ENCODE assay signal across 23 cellular contexts in genomic region chr2:99654419-99654818, GRCh38.
"Had no signal": no experiment of that assay in that cellular context is flagged by ENCODE, and none has a peak within 500 bp of the region (broad histone marks: within the 10 kb centered on the region; RNA-seq: fewer than 3 reads in every experiment).

No MANE protein-coding gene starts in this region.

- H3K36me3 Mint-ChIP-seq: activated naive CD4-positive, alpha-beta T cell treated with anti-CD3 and anti-CD28 coated beads, Interleukin-2, amount 10 ng/mL, durations not matched to agents 7 days and 5 days had no signal

- H3K4me1 ChIP-seq: uterus had no signal

- ATAC-seq: effector memory CD8-positive, alpha-beta T cell; gastrocnemius medialis had no signal

- H3K27me3 Mint-ChIP-seq: activated naive CD4-positive, alpha-beta T cell treated with anti-CD3 and anti-CD28 coated beads, Interleukin-2, amount 10 ng/mL, durations not matched to agents 7 days and 5 days; progenitor cell of endocrine pancreas; stimulated activated naive CD8-positive, alpha-beta T cell treated with anti-CD3 and anti-CD28 coated beads, Interleukin-15, Interleukin-2, amounts not matched to agents 100 ng/mL and 50 ng/mL, for 24 hours had no signal

- H3K27me3 ChIP-seq: ascending aorta, gastrocnemius medialis, suprapubic skin, transverse colon, uterus had no signal

- H3K4me3 ChIP-seq: ascending aorta, gastrocnemius medialis, left ventricle myocardium inferior, suprapubic skin, transverse colon, uterus had no signal

- H3K4me3 Mint-ChIP-seq: activated naive CD4-positive, alpha-beta T cell treated with anti-CD3 and anti-CD28 coated beads, Interleukin-2, amount 10 ng/mL, durations not matched to agents 7 days and 5 days; effector memory CD8-positive, alpha-beta T cell; neural crest cell; stimulated activated naive CD8-positive, alpha-beta T cell treated with anti-CD3 and anti-CD28 coated beads, Interleukin-15, Interleukin-2, amounts not matched to agents 100 ng/mL and 50 ng/mL, for 24 hours had no signal

- DNase-seq: activated CD4-positive, CD25-positive, alpha-beta regulatory T cell treated with anti-CD3 and anti-CD28 coated beads, Interleukin-2, amount 50 U/mL, for 72 hours; activated CD8-positive, alpha-beta memory T cell treated with anti-CD3 and anti-CD28 coated beads for 24 hours; activated CD8-positive, alpha-beta memory T cell treated with anti-CD3 and anti-CD28 coated beads, Interleukin-2, amount 50 U/mL, for 48 hours; activated effector memory CD4-positive, alpha-beta T cell treated with Interleukin-2 at 50 U/mL for 16 hours; activated naive CD4-positive, alpha-beta T cell treated with anti-CD3 and anti-CD28 coated beads, Interleukin-2, amount 10 ng/mL, durations not matched to agents 7 days and 5 days; activated T-cell treated with anti-CD3 and anti-CD28 coated beads, Interleukin-2, amount 50 U/mL, for 48 hours; dermis blood vessel endothelial cell; effector memory CD8-positive, alpha-beta T cell; gastrocnemius medialis; head of caudate nucleus; kidney glomerular epithelial cell; left ventricle myocardium inferior; mammary epithelial cell; stimulated activated CD4-positive, alpha-beta T cell treated with anti-CD3 and anti-CD28 coated beads, Interleukin-2, amount 100 ng/mL, for 24 hours; T1000; transverse colon; uterus had no signal

- H3K9me3 Mint-ChIP-seq: activated naive CD4-positive, alpha-beta T cell treated with anti-CD3 and anti-CD28 coated beads, Interleukin-2, amount 10 ng/mL, durations not matched to agents 7 days and 5 days; effector memory CD8-positive, alpha-beta T cell; neural crest cell; stimulated activated naive CD8-positive, alpha-beta T cell treated with anti-CD3 and anti-CD28 coated beads, Interleukin-15, Interleukin-2, amounts not matched to agents 100 ng/mL and 50 ng/mL, for 24 hours had no signal

- H3K9me3 ChIP-seq: ascending aorta, gastrocnemius medialis, left ventricle myocardium inferior, suprapubic skin, transverse colon, uterus had no signal

- H3K36me3 ChIP-seq: ascending aorta, gastrocnemius medialis, left ventricle myocardium inferior, suprapubic skin, transverse colon, uterus had no signal

- H3K27ac Mint-ChIP-seq: activated naive CD4-positive, alpha-beta T cell treated with anti-CD3 and anti-CD28 coated beads, Interleukin-2, amount 10 ng/mL, durations not matched to agents 7 days and 5 days; effector memory CD8-positive, alpha-beta T cell; progenitor cell of endocrine pancreas; stimulated activated naive CD8-positive, alpha-beta T cell treated with anti-CD3 and anti-CD28 coated beads, Interleukin-15, Interleukin-2, amounts not matched to agents 100 ng/mL and 50 ng/mL, for 24 hours had no signal

- H3K27ac ChIP-seq: ascending aorta, epithelial cell of prostate, gastrocnemius medialis, left ventricle myocardium inferior, suprapubic skin, transverse colon, uterus had no signal

- H3K4me1 Mint-ChIP-seq: activated naive CD4-positive, alpha-beta T cell treated with anti-CD3 and anti-CD28 coated beads, Interleukin-2, amount 10 ng/mL, durations not matched to agents 7 days and 5 days had no signal
